14 cellular contexts compared by ENCODE assay signal in the genomic region with DNA sequence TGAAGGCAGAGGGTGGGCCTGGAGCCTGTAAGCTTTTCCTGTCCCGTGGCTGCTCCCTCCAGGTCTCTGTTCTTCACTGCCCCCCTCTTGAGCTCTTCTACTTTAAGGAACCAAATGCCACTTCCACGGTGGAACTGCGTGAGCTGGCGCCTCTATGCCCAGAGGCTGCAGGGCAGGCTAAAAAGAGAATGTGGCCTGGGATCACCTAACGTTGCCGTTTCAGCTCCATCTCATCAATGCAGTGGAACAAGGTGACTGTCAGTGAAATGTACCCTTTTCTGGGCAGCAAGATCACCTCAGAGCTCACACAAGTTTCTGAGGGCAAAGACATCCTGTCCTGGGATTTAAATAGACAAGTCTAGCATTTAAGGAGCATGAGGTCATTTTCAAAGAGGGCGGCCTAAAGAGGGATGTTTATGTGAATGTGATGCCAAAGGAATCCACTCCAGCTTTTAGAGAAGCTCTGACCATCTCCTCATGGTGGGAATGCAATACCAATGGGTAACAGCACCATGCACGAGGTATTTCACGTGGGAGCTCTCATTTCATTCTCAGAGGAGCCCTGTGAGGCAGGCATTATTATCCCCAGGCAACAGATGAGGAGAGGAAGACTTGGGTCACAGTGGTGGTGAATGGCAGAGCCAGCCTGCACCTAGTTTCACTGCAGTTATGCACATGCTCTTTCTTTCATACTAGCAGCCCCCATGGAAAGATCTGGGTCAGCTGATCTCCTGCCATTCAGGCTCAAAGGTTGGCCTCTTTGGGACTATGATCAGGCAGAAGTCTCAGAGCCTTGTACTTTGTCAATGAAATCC. TPM values are rescaled to one million over a fixed set of nuclear protein-coding genes. Genes with fewer than 3 reads are reported as not detected.
DNase-seq lines count a peak whose midpoint lies in the region; ATAC-seq, FAIRE-seq and TF ChIP-seq lines count a peak whose summit lies in the region.
"Had no signal": no experiment of that assay in that cellular context is flagged by ENCODE, and none has a peak within 500 bp of the region (broad histone marks: within the 10 kb centered on the region; RNA-seq: fewer than 3 reads in every experiment).

No MANE protein-coding gene starts in this region.

- peaks cover 6% of the 10 kb centered on the region for H3K36me3 Mint-ChIP-seq in CD4-positive, alpha-beta T cell (ENCODE audit: low read depth)
- H3K36me3 Mint-ChIP-seq in naive thymus-derived CD4-positive, alpha-beta T cell = peaks cover 3 to 15% (median 4%) of the 10 kb centered on the region in 5 donors
- no peaks in the 10 kb centered on the region for H3K36me3 Mint-ChIP-seq in MCF 10A (ENCODE audit: insufficient read depth, unreplicated experiment)
- H3K36me3 Mint-ChIP-seq in activated T-helper 2 cell treated with anti-CD3 and anti-CD28 coated beads, Interferon-gamma antibody, Interleukin-2, Interleukin-4, amounts not matched to agents 10 μg/mL and 5 μg/mL and 100 μg/mL, durations not matched to agents 14 hours and 24 hours and 36 hours (ENCODE audit: low read depth) = no peaks in the 10 kb centered on the region
- H3K36me3 Mint-ChIP-seq in H9 (ENCODE audit: insufficient read depth in 1 of 3, low read depth in 3 of 3) = no peaks in the 10 kb centered on the region
- H3K36me3 Mint-ChIP-seq: memory B cell had no signal

- no peak overlapping the region for H3K9ac ChIP-seq in H9 (ENCODE audit: extremely low read depth, insufficient read length, low read length)

- no peak for DNase-seq in CD4-positive, alpha-beta T cell
- no peak for DNase-seq in GM19239 (ENCODE audit: insufficient read length, low spot score)
- DNase-seq in ascending aorta (ENCODE audit: low spot score in 2 of 2) = no peak
- no peak for DNase-seq in naive thymus-derived CD4-positive, alpha-beta T cell
- no peak for DNase-seq in MCF 10A (ENCODE audit: unreplicated experiment)
- DNase-seq in activated T-helper 2 cell treated with anti-CD3 and anti-CD28 coated beads, Interferon-gamma antibody, Interleukin-2, Interleukin-4, amounts not matched to agents 10 μg/mL and 5 μg/mL and 100 μg/mL, durations not matched to agents 14 hours and 24 hours and 36 hours (ENCODE audit: low spot score) = no peak
- DNase-seq in H9 = no peak
- DNase-seq: activated effector memory CD4-positive, alpha-beta T cell treated with anti-CD3 and anti-CD28 coated beads, Interleukin-2, amount 50 U/mL, for 16 hours; dorsolateral prefrontal cortex; NCI-H2081; sigmoid colon had no signal

- H3K79me1 ChIP-seq in H9 (ENCODE audit: insufficient read depth, low read depth, low read length, poor library complexity, severe bottlenecking) = no peaks in the 10 kb centered on the region

- no peak overlapping the region for H3K56ac ChIP-seq in H9 (ENCODE audit: insufficient read length, low read depth, low read length)

- no CpG with 5 or more reads among the region's 9 CpGs for WGBS in H9 (ENCODE audit: extremely low coverage, insufficient read length, low lambda C conversion rate)

- no peaks in the 10 kb centered on the region for H3K27me3 ChIP-seq in CD4-positive, alpha-beta T cell (ENCODE audit: control insufficient read depth, insufficient read depth, low read length)
- no peaks in the 10 kb centered on the region for H3K27me3 ChIP-seq in ascending aorta
- H3K27me3 ChIP-seq in naive thymus-derived CD4-positive, alpha-beta T cell (ENCODE audit: control insufficient read depth in 2 of 2, insufficient read depth in 2 of 2, low read length in 2 of 2) = no peaks in the 10 kb centered on the region
- no peaks in the 10 kb centered on the region for H3K27me3 ChIP-seq in H9 (ENCODE audit: insufficient read depth, low read length)
- H3K27me3 ChIP-seq: dorsolateral prefrontal cortex, sigmoid colon had no signal

- no peak overlapping the region for H3K4ac ChIP-seq in H9 (ENCODE audit: low read depth, low read length)

- no peak overlapping the region for H4K8ac ChIP-seq in H9 (replicated peaks; ENCODE audit: insufficient read length, low read depth, low read length)

- H3K27ac ChIP-seq in CD4-positive, alpha-beta T cell (ENCODE audit: low read depth, low read length) = no peak overlapping the region
- H3K27ac ChIP-seq in ascending aorta (peak overlapping the region; percentile 71 to 75), H9 (ENCODE audit: insufficient read length, low read depth, low read length) (no peak overlapping the region)
- H3K27ac ChIP-seq in naive thymus-derived CD4-positive, alpha-beta T cell (ENCODE audit: low read depth, low read length) = no peak overlapping the region
- H3K27ac ChIP-seq: sigmoid colon had no signal

- no peaks in the 10 kb centered on the region for H3K9me3 ChIP-seq in CD4-positive, alpha-beta T cell (ENCODE audit: control insufficient read depth, low read length)
- H3K9me3 ChIP-seq in ascending aorta = no peaks in the 10 kb centered on the region
- H3K9me3 ChIP-seq in naive thymus-derived CD4-positive, alpha-beta T cell (ENCODE audit: control insufficient read depth in 2 of 3, low read length in 3 of 3) = no peaks in the 10 kb centered on the region
- H3K9me3 ChIP-seq in H9 (ENCODE audit: control insufficient read depth, low read depth, low read length) = no peaks in the 10 kb centered on the region
- H3K9me3 ChIP-seq: sigmoid colon had no signal

- no peak overlapping the region for H3K18ac ChIP-seq in H9 (ENCODE audit: insufficient read length, low read depth, low read length)

- intact Hi-C loops in CD4-positive, alpha-beta T cell (cut with DNase I, micrococcal nuclease) = loop anchor here in 1 of 2 experiments (5.0 kb wide), 1 partner anchor 34 kb away; no protein-coding TSS in a partner anchor
- intact Hi-C loops in ascending aorta (cut with DNase I) (loop anchor here (2.0 kb wide), 1 partner anchor 38 kb away; no protein-coding TSS in a partner anchor), MCF 10A (cut with micrococcal nuclease) (no loop called here)
- intact Hi-C loops in naive thymus-derived CD4-positive, alpha-beta T cell (cut with micrococcal nuclease) = no loop called here
- intact Hi-C loops in activated T-helper 2 cell treated with anti-CD3 and anti-CD28 coated beads, Interferon-gamma antibody, Interleukin-2, Interleukin-4, amounts not matched to agents 10 μg/mL and 5 μg/mL and 100 μg/mL, durations not matched to agents 14 hours and 24 hours and 36 hours (cut with micrococcal nuclease) = no loop called here

- no peaks in the 10 kb centered on the region for H3K27me3 Mint-ChIP-seq in CD4-positive, alpha-beta T cell
- H3K27me3 Mint-ChIP-seq in naive thymus-derived CD4-positive, alpha-beta T cell = no peaks in the 10 kb centered on the region
- H3K27me3 Mint-ChIP-seq in MCF 10A (ENCODE audit: insufficient read depth, unreplicated experiment) = no peaks in the 10 kb centered on the region
- no peaks in the 10 kb centered on the region for H3K27me3 Mint-ChIP-seq in activated T-helper 2 cell treated with anti-CD3 and anti-CD28 coated beads, Interferon-gamma antibody, Interleukin-2, Interleukin-4, amounts not matched to agents 10 μg/mL and 5 μg/mL and 100 μg/mL, durations not matched to agents 14 hours and 24 hours and 36 hours (ENCODE audit: low read depth)
- H3K27me3 Mint-ChIP-seq in H9 (ENCODE audit: low read depth) = no peaks in the 10 kb centered on the region; the same call in 1 of the 2 replicates

- FAIRE-seq in GM19239 (lab: Jason Lieb, UNC) = peak; percentile 23
- FAIRE-seq: G401.6 had no signal

- no peaks in the 10 kb centered on the region for H3K9me3 Mint-ChIP-seq in CD4-positive, alpha-beta T cell
- peaks cover 0 to 5% (median 0%) of the 10 kb centered on the region in 11 donors for H3K9me3 Mint-ChIP-seq in naive thymus-derived CD4-positive, alpha-beta T cell
- H3K9me3 Mint-ChIP-seq in MCF 10A (ENCODE audit: unreplicated experiment) (no peaks in the 10 kb centered on the region), H9 (no peaks in the 10 kb centered on the region)
- H3K9me3 Mint-ChIP-seq in activated T-helper 2 cell treated with anti-CD3 and anti-CD28 coated beads, Interferon-gamma antibody, Interleukin-2, Interleukin-4, amounts not matched to agents 10 μg/mL and 5 μg/mL and 100 μg/mL, durations not matched to agents 14 hours and 24 hours and 36 hours = no peaks in the 10 kb centered on the region
- H3K9me3 Mint-ChIP-seq: memory B cell had no signal

- H3K4me2 ChIP-seq in H9 (ENCODE audit: insufficient read depth, insufficient read length, low read length) = no peak overlapping the region

- no peak overlapping the region for H4K91ac ChIP-seq in H9 (ENCODE audit: insufficient read length, low read depth, low read length)

- H2BK15ac ChIP-seq in H9 (ENCODE audit: low read depth, low read length) = no peak overlapping the region

- H2BK120ac ChIP-seq in H9 (ENCODE audit: low read depth, low read length, poor library complexity, severe bottlenecking) = no peak overlapping the region

- no peak overlapping the region for H3K14ac ChIP-seq in H9 (ENCODE audit: insufficient read depth, low read length)

- H3K4me1 Mint-ChIP-seq in CD4-positive, alpha-beta T cell (ENCODE audit: low read depth) = peaks cover 93% of the 10 kb centered on the region
- H3K4me1 Mint-ChIP-seq in naive thymus-derived CD4-positive, alpha-beta T cell = peaks cover 65 to 98% (median 95%) of the 10 kb centered on the region in 7 donors
- peaks cover 26% of the 10 kb centered on the region for H3K4me1 Mint-ChIP-seq in MCF 10A (ENCODE audit: insufficient read depth, unreplicated experiment)
- peaks cover 62% of the 10 kb centered on the region for H3K4me1 Mint-ChIP-seq in activated T-helper 2 cell treated with anti-CD3 and anti-CD28 coated beads, Interferon-gamma antibody, Interleukin-2, Interleukin-4, amounts not matched to agents 10 μg/mL and 5 μg/mL and 100 μg/mL, durations not matched to agents 14 hours and 24 hours and 36 hours (ENCODE audit: low read depth)
- H3K4me1 Mint-ChIP-seq in H9 = peaks cover 0 to 5% of the 10 kb centered on the region in 2 experiments; a peak in 1 of 4 replicates

- no peak overlapping the region for H3K4me3 ChIP-seq in ascending aorta
- no peak overlapping the region for H3K4me3 ChIP-seq in naive thymus-derived CD4-positive, alpha-beta T cell (ENCODE audit: low read length)
- H3K4me3 ChIP-seq: dorsolateral prefrontal cortex, sigmoid colon had no signal

- H3K23me2 ChIP-seq in H9 (ENCODE audit: insufficient read length, low read depth, low read length, poor library complexity, severe bottlenecking) = no peaks in the 10 kb centered on the region

- H3K23ac ChIP-seq in H9 (ENCODE audit: insufficient read length, low read depth, low read length) = no peak overlapping the region

- H3K4me1 ChIP-seq in ascending aorta (peaks cover 0 to 41% of the 10 kb centered on the region in 2 donors), H9 (ENCODE audit: insufficient read depth, low read length) (no peaks in the 10 kb centered on the region)
- H3K4me1 ChIP-seq in naive thymus-derived CD4-positive, alpha-beta T cell (ENCODE audit: control insufficient read depth in 2 of 2, insufficient read depth in 2 of 2, low read length in 2 of 2) = peaks cover 40 to 85% of the 10 kb centered on the region in 2 donors

- no peaks in the 10 kb centered on the region for H4K20me1 ChIP-seq in H9 (ENCODE audit: control insufficient read depth, insufficient read depth, insufficient read length)

- no TSS peak for BruUV-seq in MCF 10A (replicated peaks; lab: Mats Ljungman, UMichigan)

- CTCF ChIA-PET in CD4-positive, alpha-beta T cell (lab: Charles Lee) = no interaction called here
- CTCF ChIA-PET in naive thymus-derived CD4-positive, alpha-beta T cell (lab: Charles Lee) = interaction anchor here (1.2 to 2.5 kb wide), 2 partner anchors 36 to 38 kb away, joined by 3 to 9 read pairs; no protein-coding TSS in a partner anchor
- CTCF ChIA-PET in MCF 10A (lab: Yijun Ruan, JAX) = no interaction called here

- no peaks in the 10 kb centered on the region for H3K79me2 ChIP-seq in H9 (ENCODE audit: insufficient read depth, low read length)

- no peak for ATAC-seq in CD4-positive, alpha-beta T cell (ENCODE audit: poor library complexity)
- no peak for ATAC-seq in naive thymus-derived CD4-positive, alpha-beta T cell
- no peak for ATAC-seq in GM21390 (IDR thresholded peaks at IDR 0.05; ENCODE audit: unreplicated experiment)

- no peak overlapping the region for H2AK5ac ChIP-seq in H9 (ENCODE audit: insufficient read length, low read length)

- POLR2A ChIA-PET in CD4-positive, alpha-beta T cell (lab: Charles Lee) = interaction anchor here (1.5 to 2.5 kb wide), 3 partner anchors 26 to 38 kb away, joined by 3 to 16 read pairs (median 8); no protein-coding TSS in a partner anchor
- POLR2A ChIA-PET in naive thymus-derived CD4-positive, alpha-beta T cell (lab: Charles Lee) = interaction anchor here (0.6 to 16.2 kb wide), 7 partner anchors 12 to 105 kb away, joined by 3 to 284 read pairs (median 4); a partner anchor contains a TSS
- POLR2A ChIA-PET in MCF 10A (lab: Yijun Ruan, JAX) = no interaction called here

- H2BK20ac ChIP-seq in H9 (ENCODE audit: low read depth, low read length, poor library complexity, severe bottlenecking) = no peak overlapping the region

- no peak overlapping the region for H3K4me3 Mint-ChIP-seq in CD4-positive, alpha-beta T cell
- H3K4me3 Mint-ChIP-seq in naive thymus-derived CD4-positive, alpha-beta T cell = peak overlapping the region in 6 of 10 donors; percentile 2 to 54 (median 24)
- H3K4me3 Mint-ChIP-seq in MCF 10A (ENCODE audit: unreplicated experiment) (no peak overlapping the region), H9 (no peak overlapping the region)
- H3K4me3 Mint-ChIP-seq in activated T-helper 2 cell treated with anti-CD3 and anti-CD28 coated beads, Interferon-gamma antibody, Interleukin-2, Interleukin-4, amounts not matched to agents 10 μg/mL and 5 μg/mL and 100 μg/mL, durations not matched to agents 14 hours and 24 hours and 36 hours (ENCODE audit: low read depth) = no peak overlapping the region
- H3K4me3 Mint-ChIP-seq: memory B cell had no signal

- H3T11ph ChIP-seq in H9 (ENCODE audit: low read length) = no peak overlapping the region

- H3K36me3 ChIP-seq in ascending aorta = no peaks in the 10 kb centered on the region
- H3K36me3 ChIP-seq in naive thymus-derived CD4-positive, alpha-beta T cell (ENCODE audit: control insufficient read depth in 2 of 3, insufficient read depth in 3 of 3, low read length in 3 of 3) = no peaks in the 10 kb centered on the region
- H3K36me3 ChIP-seq: sigmoid colon had no signal

- no peak for TF ChIP-seq CTCF in CD4-positive, alpha-beta T cell (IDR thresholded peaks at IDR 0.05)
- no peak for TF ChIP-seq CTCF in ascending aorta (IDR thresholded peaks at IDR 0.05)
- no peak for TF ChIP-seq CTCF in MCF 10A (IDR thresholded peaks at IDR 0.05; ENCODE audit: unreplicated experiment)
- no peak for TF ChIP-seq CTCF in H9 (conservative IDR thresholded peaks at IDR 0.05)

- no peak overlapping the region for H2BK5ac ChIP-seq in H9 (ENCODE audit: insufficient read length, low read length)

- no peak overlapping the region for H4K5ac ChIP-seq in H9 (ENCODE audit: insufficient read length, low read depth, low read length)

- H2BK12ac ChIP-seq in H9 (ENCODE audit: insufficient read length, low read depth, low read length) = no peak overlapping the region

- H2AFZ ChIP-seq in H9 (ENCODE audit: low read length) = no peak overlapping the region

- H3K27ac Mint-ChIP-seq in CD4-positive, alpha-beta T cell = peak overlapping the region; percentile 100
- H3K27ac Mint-ChIP-seq in naive thymus-derived CD4-positive, alpha-beta T cell = peak overlapping the region; percentile 38 to 100 (median 86)
- H3K27ac Mint-ChIP-seq in MCF 10A (ENCODE audit: low read depth, unreplicated experiment) = no peak overlapping the region
- H3K27ac Mint-ChIP-seq in activated T-helper 2 cell treated with anti-CD3 and anti-CD28 coated beads, Interferon-gamma antibody, Interleukin-2, Interleukin-4, amounts not matched to agents 10 μg/mL and 5 μg/mL and 100 μg/mL, durations not matched to agents 14 hours and 24 hours and 36 hours = no peak overlapping the region
- peak overlapping the region in 1 of 3 experiments; percentile 20; a peak in 2 of 7 replicates for H3K27ac Mint-ChIP-seq in H9
- H3K27ac Mint-ChIP-seq: memory B cell had no signal

RNA-seq across cellular contexts. Expression of a gene that starts 39.3 kb away (rescaled TPM):
- 100 to 1,000 TPM; 752 to 758 TPM for total RNA-seq in CD4-positive, alpha-beta T cell
- total RNA-seq in ascending aorta = 184 TPM
- total RNA-seq in naive thymus-derived CD4-positive, alpha-beta T cell = 100 to 1,000 TPM in 4 of 5 experiments, 10 to 100 TPM in 1; 45.9 to 402 (median 197) TPM
- 100 to 1,000 TPM; 123 to 284 TPM for polyA plus RNA-seq in naive thymus-derived CD4-positive, alpha-beta T cell
- total RNA-seq in MCF 10A (2022) = 2.9 and 3.7 TPM in 2 replicates
- 76.5 and 79.3 TPM in 2 replicates for total RNA-seq in activated T-helper 2 cell treated with anti-CD3 and anti-CD28 coated beads, Interferon-gamma antibody, Interleukin-2, Interleukin-4, amounts not matched to agents 10 μg/mL and 5 μg/mL and 100 μg/mL, durations not matched to agents 14 hours and 24 hours and 36 hours
- 0.46 TPM in 1 of 2 replicates, not detected in the other for total RNA-seq in H9 (2021)

Comparison
In these comparisons a context has a peak if more than half of its experiments do, and no peak if none do; other contexts are left out.
1. H3K27ac ChIP-seq: peak in ascending aorta (2 of 2); none in CD4-positive, alpha-beta T cell (single experiment), naive thymus-derived CD4-positive, alpha-beta T cell (single experiment) and H9 (single experiment).
2. H3K27ac Mint-ChIP-seq: peak in CD4-positive, alpha-beta T cell (single experiment) and naive thymus-derived CD4-positive, alpha-beta T cell (9 of 9); none in MCF 10A (single experiment) and activated T-helper 2 cell treated with anti-CD3 and anti-CD28 coated beads, Interferon-gamma antibody, Interleukin-2, Interleukin-4, amounts not matched to agents 10 μg/mL and 5 μg/mL and 100 μg/mL, durations not matched to agents 14 hours and 24 hours and 36 hours (single experiment).
3. H3K4me3 Mint-ChIP-seq: peak in naive thymus-derived CD4-positive, alpha-beta T cell (6 of 10); none in CD4-positive, alpha-beta T cell (single experiment), MCF 10A (single experiment), activated T-helper 2 cell treated with anti-CD3 and anti-CD28 coated beads, Interferon-gamma antibody, Interleukin-2, Interleukin-4, amounts not matched to agents 10 μg/mL and 5 μg/mL and 100 μg/mL, durations not matched to agents 14 hours and 24 hours and 36 hours (single experiment) and H9 (0 of 2).